Comparison of ENCODE assay signal across 31 cellular contexts in genomic region chr5:5645198-5645597, GRCh38.
"Had no signal": no experiment of that assay in that cellular context is flagged by ENCODE, and none has a peak within 500 bp of the region (broad histone marks: within the 10 kb centered on the region; RNA-seq: fewer than 3 reads in every experiment).

No MANE protein-coding gene starts in this region.

- ATAC-seq: activated naive CD4-positive, alpha-beta T cell treated with anti-CD3 and anti-CD28 coated beads, Interleukin-2, amount 50 U/mL, for 72 hours; activated T-cell treated with anti-CD3 and anti-CD28 coated beads, Interleukin-2, amount 50 U/mL, for 72 hours; gastroesophageal sphincter; T-helper 17 cell had no signal

- H3K4me1 Mint-ChIP-seq: activated CD4-positive, alpha-beta memory T cell treated with anti-CD3 and anti-CD28 coated beads, Interleukin-2, amount 10 ng/mL, durations not matched to agents 7 days and 5 days; activated CD4-positive, alpha-beta T cell treated with anti-CD3 and anti-CD28 coated beads, Interleukin-2, amount 10 ng/mL, durations not matched to agents 7 days and 5 days; activated naive CD4-positive, alpha-beta T cell treated with anti-CD3 and anti-CD28 coated beads, Interleukin-2, amount 10 ng/mL, durations not matched to agents 7 days and 5 days; activated naive CD8-positive, alpha-beta T cell treated with anti-CD3 and anti-CD28 coated beads, Interleukin-2, amount 10 ng/mL, durations not matched to agents 7 days and 5 days; central memory CD8-positive, alpha-beta T cell; T-helper 17 cell had no signal

- H3K27ac Mint-ChIP-seq: activated CD4-positive, alpha-beta memory T cell treated with anti-CD3 and anti-CD28 coated beads, Interleukin-2, amount 10 ng/mL, durations not matched to agents 7 days and 5 days; activated CD4-positive, alpha-beta T cell treated with anti-CD3 and anti-CD28 coated beads, Interleukin-2, amount 10 ng/mL, durations not matched to agents 7 days and 5 days; activated naive CD4-positive, alpha-beta T cell treated with anti-CD3 and anti-CD28 coated beads, Interleukin-2, amount 10 ng/mL, durations not matched to agents 7 days and 5 days; activated naive CD4-positive, alpha-beta T cell treated with anti-CD3 and anti-CD28 coated beads, Interleukin-2, amount 50 U/mL, for 72 hours; activated naive CD8-positive, alpha-beta T cell treated with anti-CD3 and anti-CD28 coated beads, Interleukin-2, amount 10 ng/mL, durations not matched to agents 7 days and 5 days; activated T-cell treated with anti-CD3 and anti-CD28 coated beads, Interleukin-2, amount 50 U/mL, for 24 hours; activated T-cell treated with anti-CD3 and anti-CD28 coated beads, Interleukin-2, amount 50 U/mL, for 72 hours; dendritic cell treated with granulocyte-macrophage colony-stimulating factor and Interleukin-4, amounts not matched to agents 40 ng/mL and 50 ng/mL, for 4 days; endodermal cell; T-helper 17 cell; T-helper 2 cell treated with Interferon-gamma antibody and Interleukin-4, amounts not matched to agents 5 μg/mL and 100 μg/mL, for 36 hours had no signal

- H3K36me3 Mint-ChIP-seq: activated naive CD4-positive, alpha-beta T cell treated with anti-CD3 and anti-CD28 coated beads, Interleukin-2, amount 10 ng/mL, durations not matched to agents 7 days and 5 days; activated naive CD4-positive, alpha-beta T cell treated with anti-CD3 and anti-CD28 coated beads, Interleukin-2, amount 50 U/mL, for 72 hours; activated naive CD8-positive, alpha-beta T cell treated with anti-CD3 and anti-CD28 coated beads, Interleukin-2, amount 10 ng/mL, durations not matched to agents 7 days and 5 days had no signal

- H3K36me3 ChIP-seq: brain microvascular endothelial cell, esophagus squamous epithelium, gastroesophageal sphincter, heart right ventricle had no signal

- H3K27me3 Mint-ChIP-seq: activated CD4-positive, alpha-beta memory T cell treated with anti-CD3 and anti-CD28 coated beads, Interleukin-2, amount 10 ng/mL, durations not matched to agents 7 days and 5 days; activated CD4-positive, alpha-beta T cell treated with anti-CD3 and anti-CD28 coated beads, Interleukin-2, amount 10 ng/mL, durations not matched to agents 7 days and 5 days; activated naive CD4-positive, alpha-beta T cell treated with anti-CD3 and anti-CD28 coated beads, Interleukin-2, amount 10 ng/mL, durations not matched to agents 7 days and 5 days; dendritic cell treated with granulocyte-macrophage colony-stimulating factor and Interleukin-4, amounts not matched to agents 40 ng/mL and 50 ng/mL, for 4 days had no signal

- H3K4me1 ChIP-seq: esophagus squamous epithelium had no signal

- H3K9me3 ChIP-seq: esophagus squamous epithelium, gastroesophageal sphincter, heart right ventricle had no signal

- DNase-seq: activated CD4-positive, alpha-beta memory T cell treated with anti-CD3 and anti-CD28 coated beads, Interleukin-2, amount 10 ng/mL, durations not matched to agents 7 days and 5 days; activated CD4-positive, alpha-beta T cell treated with anti-CD3 and anti-CD28 coated beads for 1 hour; activated CD4-positive, alpha-beta T cell treated with anti-CD3 and anti-CD28 coated beads for 4 hours; activated CD4-positive, alpha-beta T cell treated with anti-CD3 and anti-CD28 coated beads, Interleukin-2, amount 10 ng/mL, durations not matched to agents 7 days and 5 days; activated CD4-positive, alpha-beta T cell treated with anti-CD3 and anti-CD28 coated beads, Interleukin-2, amount 50 U/mL, for 4 hours; activated CD8-positive, alpha-beta memory T cell treated with anti-CD3 and anti-CD28 coated beads, Interleukin-2, amount 50 U/mL, for 48 hours; activated gamma-delta T cell; activated naive CD4-positive, alpha-beta T cell; activated naive CD4-positive, alpha-beta T cell treated with anti-CD3 and anti-CD28 coated beads, Interleukin-2, amount 10 ng/mL, durations not matched to agents 7 days and 5 days; activated naive CD8-positive, alpha-beta T cell treated with anti-CD3 and anti-CD28 coated beads, Interleukin-2, amount 10 ng/mL, durations not matched to agents 7 days and 5 days; activated T-cell treated with anti-CD3 and anti-CD28 coated beads for 4 hours; activated T-cell treated with anti-CD3 and anti-CD28 coated beads, Interleukin-2, amount 50 U/mL, for 24 hours; activated T-cell treated with anti-CD3 and anti-CD28 coated beads, Interleukin-2, amount 50 U/mL, for 72 hours; amniotic stem cell; brain microvascular endothelial cell; dorsolateral prefrontal cortex; effector memory CD4-positive, alpha-beta T cell; endodermal cell; erythroblast; esophagus squamous epithelium; foreskin melanocyte; heart right ventricle; T-helper 1 cell; T-helper 17 cell; T1000 had no signal

- H3K27ac ChIP-seq: brain microvascular endothelial cell, dorsolateral prefrontal cortex, esophagus squamous epithelium, heart right ventricle had no signal

- H3K9me3 Mint-ChIP-seq: activated CD4-positive, alpha-beta memory T cell treated with anti-CD3 and anti-CD28 coated beads, Interleukin-2, amount 10 ng/mL, durations not matched to agents 7 days and 5 days; activated CD4-positive, alpha-beta T cell treated with anti-CD3 and anti-CD28 coated beads, Interleukin-2, amount 10 ng/mL, durations not matched to agents 7 days and 5 days; activated T-cell treated with anti-CD3 and anti-CD28 coated beads, Interleukin-2, amount 50 U/mL, for 24 hours; endodermal cell; T-helper 2 cell treated with Interferon-gamma antibody and Interleukin-4, amounts not matched to agents 5 μg/mL and 100 μg/mL, for 36 hours had no signal

- H3K4me3 ChIP-seq: coronary artery, dorsolateral prefrontal cortex, esophagus squamous epithelium, gastroesophageal sphincter, heart right ventricle had no signal

- H3K4me3 Mint-ChIP-seq: activated CD4-positive, alpha-beta memory T cell treated with anti-CD3 and anti-CD28 coated beads, Interleukin-2, amount 10 ng/mL, durations not matched to agents 7 days and 5 days; activated CD4-positive, alpha-beta T cell treated with anti-CD3 and anti-CD28 coated beads, Interleukin-2, amount 10 ng/mL, durations not matched to agents 7 days and 5 days; activated naive CD4-positive, alpha-beta T cell treated with anti-CD3 and anti-CD28 coated beads, Interleukin-2, amount 10 ng/mL, durations not matched to agents 7 days and 5 days; activated naive CD8-positive, alpha-beta T cell treated with anti-CD3 and anti-CD28 coated beads, Interleukin-2, amount 10 ng/mL, durations not matched to agents 7 days and 5 days; activated T-cell treated with anti-CD3 and anti-CD28 coated beads, Interleukin-2, amount 50 U/mL, for 24 hours; activated T-cell treated with anti-CD3 and anti-CD28 coated beads, Interleukin-2, amount 50 U/mL, for 72 hours; central memory CD8-positive, alpha-beta T cell; dendritic cell treated with granulocyte-macrophage colony-stimulating factor and Interleukin-4, amounts not matched to agents 40 ng/mL and 50 ng/mL, for 4 days; endodermal cell; T-helper 17 cell; T-helper 2 cell treated with Interferon-gamma antibody and Interleukin-4, amounts not matched to agents 5 μg/mL and 100 μg/mL, for 36 hours had no signal

- H3K27me3 ChIP-seq: brain microvascular endothelial cell, esophagus squamous epithelium, gastroesophageal sphincter, heart right ventricle had no signal
